8 cellular contexts compared by ENCODE assay signal in the genomic region with DNA sequence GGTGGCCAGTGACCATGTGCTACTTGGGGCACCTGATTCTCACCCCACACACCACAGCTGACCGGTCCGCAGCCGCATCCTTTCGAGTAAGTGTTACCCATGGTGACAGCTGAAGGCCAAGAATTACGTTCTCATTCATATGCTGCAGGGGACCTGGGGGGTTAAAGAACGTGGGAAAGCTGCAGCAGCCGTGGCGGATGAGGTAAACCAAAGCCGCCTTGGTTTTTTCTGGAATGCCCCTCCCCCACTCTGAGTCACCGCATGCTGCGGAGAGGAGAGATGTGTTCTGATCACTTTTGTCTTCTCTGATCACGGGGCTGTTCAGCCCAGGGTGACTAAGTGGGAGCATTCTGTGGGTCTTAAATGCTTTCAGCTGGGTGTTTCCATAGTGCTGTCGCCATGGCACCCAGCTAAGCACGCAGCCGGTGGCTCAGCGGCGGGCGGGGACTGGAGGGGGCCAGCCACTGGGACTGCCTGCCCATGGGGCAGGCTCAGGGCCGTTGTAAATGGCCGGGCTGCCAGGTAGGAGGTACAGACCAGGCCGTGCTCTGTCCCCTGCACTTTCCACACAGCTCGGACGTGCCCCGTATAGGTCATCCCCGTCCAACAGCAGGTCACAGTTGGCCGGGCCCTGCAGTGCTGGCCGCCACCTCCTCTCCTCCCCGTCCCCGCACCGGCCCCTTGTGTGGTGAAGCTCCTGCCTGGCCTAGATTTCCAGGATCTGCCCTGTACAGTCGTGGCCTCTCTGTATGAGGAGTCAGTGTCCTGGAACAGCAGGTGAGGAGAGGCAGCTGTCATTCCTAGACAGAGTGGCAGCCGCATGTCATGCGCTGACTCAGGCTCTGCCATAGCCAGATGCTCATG.
A peak's percentile ranks its signal among the peaks of the same experiment; 100 is the strongest.
DNase-seq lines count a peak whose midpoint lies in the region; ATAC-seq and TF ChIP-seq lines count a peak whose summit lies in the region.

No MANE protein-coding gene starts in this region.

- H4K20me1 ChIP-seq in BLaER1 = peaks cover 77% of the 10 kb centered on the region
- no peaks in the 10 kb centered on the region for H4K20me1 ChIP-seq in KMS-11 (ENCODE audit: insufficient read depth)

- no peaks in the 10 kb centered on the region for H3K36me3 Mint-ChIP-seq in osteocyte (ENCODE audit: unreplicated experiment)

- no peak overlapping the region for H2AFZ ChIP-seq in KMS-11 (ENCODE audit: low read depth)

- no peak for ATAC-seq in HG03135 (IDR thresholded peaks at IDR 0.05; ENCODE audit: unreplicated experiment)

- H3K4me1 ChIP-seq in BLaER1 (peaks cover 53% of the 10 kb centered on the region), KMS-11 (ENCODE audit: low read depth, poor library complexity, severe bottlenecking) (peaks cover 34% of the 10 kb centered on the region)

- no peaks in the 10 kb centered on the region for H3K27me3 Mint-ChIP-seq in osteocyte (ENCODE audit: unreplicated experiment)

- peak overlapping the region; percentile 84 for H3K4me2 ChIP-seq in BLaER1
- H3K4me2 ChIP-seq in KMS-11 = peak overlapping the region; percentile 63

- H3K4me3 ChIP-seq in BLaER1 (peak overlapping the region; percentile 19; the same call in 1 of the 2 replicates), KMS-11 (IDR thresholded peaks at IDR 0.05; ENCODE audit: insufficient read depth, low read depth, low read length) (no peak overlapping the region)

- H3K27ac Mint-ChIP-seq in osteocyte (ENCODE audit: unreplicated experiment) = peak overlapping the region; percentile 97

- H3K27me3 ChIP-seq in BLaER1 (peaks cover 85% of the 10 kb centered on the region), KMS-11 (ENCODE audit: insufficient read depth, low read depth) (peaks cover 93% of the 10 kb centered on the region)

- no peak overlapping the region for H3K4me3 Mint-ChIP-seq in osteocyte (ENCODE audit: unreplicated experiment)

- peak; percentile 74 to 84 for DNase-seq in SHP77 (lab: John Stamatoyannopoulos, UW)
- peak in 3 of 4 experiments; percentile 39 to 89 (median 76) for DNase-seq in activated naive CD4-positive, alpha-beta T cell (lab: John Stamatoyannopoulos, UW)
- peak; percentile 100 for DNase-seq in foreskin melanocyte
- DNase-seq in osteocyte (ENCODE audit: extremely low spot score, unreplicated experiment) = peak; percentile 95
- DNase-seq in superior temporal gyrus (ENCODE audit: extremely low spot score) = peak; percentile 89

- H3K9me3 ChIP-seq in BLaER1 = no peaks in the 10 kb centered on the region

- H3K79me2 ChIP-seq in KMS-11 (ENCODE audit: insufficient read depth, low read depth) = no peaks in the 10 kb centered on the region

- H3K9me3 Mint-ChIP-seq in osteocyte (ENCODE audit: unreplicated experiment) = no peaks in the 10 kb centered on the region

- H3K27ac ChIP-seq in BLaER1 (no peak overlapping the region), KMS-11 (no peak overlapping the region; the same call in 1 of the 2 replicates)

- H3K4me1 Mint-ChIP-seq in osteocyte (ENCODE audit: unreplicated experiment) = peaks cover 59% of the 10 kb centered on the region

- TF ChIP-seq CTCF in KMS-11 (conservative IDR thresholded peaks at IDR 0.05; ENCODE audit: low read depth, low read length) = no peak
- no peak for TF ChIP-seq CTCF in osteocyte (IDR thresholded peaks at IDR 0.05)

- no peaks in the 10 kb centered on the region for H3K36me3 ChIP-seq in BLaER1
- no peaks in the 10 kb centered on the region for H3K36me3 ChIP-seq in KMS-11 (ENCODE audit: insufficient read depth)

- no peak overlapping the region for H3K9ac ChIP-seq in BLaER1
- H3K9ac ChIP-seq in KMS-11 = peak overlapping the region; percentile 22; the same call in 1 of the 2 replicates
